In genomic region chr12:67193705-67194104, GRCh38 we compare ENCODE assay signal across 9 cellular contexts.
DNase-seq lines count a peak whose midpoint lies in the region; TF ChIP-seq lines count a peak whose summit lies in the region.
"Had no signal": no experiment of that assay in that cellular context is flagged by ENCODE, and none has a peak within 500 bp of the region (broad histone marks: within the 10 kb centered on the region; RNA-seq: fewer than 3 reads in every experiment).

No MANE protein-coding gene starts in this region.

- H3K27ac ChIP-seq in mammary epithelial cell (ENCODE audit: insufficient read depth, low read depth, low read length) = no peak overlapping the region
- H3K27ac ChIP-seq in neuronal stem cell (replicated peaks; ENCODE audit: low read length) = no peak overlapping the region
- H3K27ac ChIP-seq: VCaP had no signal

- no peak overlapping the region for H2BK15ac ChIP-seq in neuronal stem cell (ENCODE audit: low read length)

- H3K4ac ChIP-seq in neuronal stem cell (ENCODE audit: low read length) = no peak overlapping the region

- DNase-seq in GM12865 (ENCODE audit: low read depth) = peak; percentile 49
- peak; percentile 16 for DNase-seq in MV-4-11 (lab: John Stamatoyannopoulos, UW)
- DNase-seq in mammary epithelial cell = peak; percentile 26
- peak; percentile 62 for DNase-seq in neuronal stem cell (ENCODE audit: low spot score)
- no peak for DNase-seq in nucleus accumbens (lab: John Stamatoyannopoulos, UW)
- DNase-seq in SK-N-DZ (ENCODE audit: low spot score) = no peak
- DNase-seq in cortex of kidney (lab: John Stamatoyannopoulos, UW) = no peak
- no peak for DNase-seq in NCI-H2029 (lab: John Stamatoyannopoulos, UW)

- H4K8ac ChIP-seq in neuronal stem cell (ENCODE audit: low read depth, low read length) = no peak overlapping the region

- H3K9me3 ChIP-seq in mammary epithelial cell (replicated peaks; ENCODE audit: insufficient read depth, low read length) = no peaks in the 10 kb centered on the region
- no peaks in the 10 kb centered on the region for H3K9me3 ChIP-seq in neuronal stem cell (replicated peaks in 1 of 2; ENCODE audit: control insufficient read depth in 2 of 2, insufficient read depth in 1 of 2, low read depth in 1 of 2, low read length in 2 of 2)

- H2AK5ac ChIP-seq in neuronal stem cell (ENCODE audit: low read depth, low read length) = no peak overlapping the region

- H2AFZ ChIP-seq in mammary epithelial cell (ENCODE audit: low read depth, low read length) (no peak overlapping the region), neuronal stem cell (ENCODE audit: low read length) (no peak overlapping the region)

- H3K4me3 ChIP-seq in GM12865 (ENCODE audit: low read depth, low read length) (no peak overlapping the region), mammary epithelial cell (replicated peaks in 1 of 3; ENCODE audit: insufficient read depth in 1 of 3, low read depth in 2 of 3, low read length in 3 of 3) (no peak overlapping the region), neuronal stem cell (ENCODE audit: low read length in 2 of 2) (no peak overlapping the region)

- no peak overlapping the region for H2BK5ac ChIP-seq in neuronal stem cell (ENCODE audit: low read length)

- no peaks in the 10 kb centered on the region for H3K4me1 ChIP-seq in mammary epithelial cell (ENCODE audit: insufficient read depth, low read length)
- no peaks in the 10 kb centered on the region for H3K4me1 ChIP-seq in neuronal stem cell (ENCODE audit: control insufficient read depth in 2 of 2, insufficient read depth in 1 of 2, low read depth in 1 of 2, low read length in 2 of 2)

- no peaks in the 10 kb centered on the region for H4K20me1 ChIP-seq in mammary epithelial cell (ENCODE audit: insufficient read depth, low read length)

- no peak overlapping the region for H2BK12ac ChIP-seq in neuronal stem cell (ENCODE audit: low read length)

- no peak overlapping the region for H3K9ac ChIP-seq in mammary epithelial cell (ENCODE audit: insufficient read depth, low read length)
- no peak overlapping the region for H3K9ac ChIP-seq in neuronal stem cell (ENCODE audit: low read depth, low read length, poor library complexity)

- no peak overlapping the region for H3K14ac ChIP-seq in neuronal stem cell (ENCODE audit: low read length)

- intact Hi-C loops in mammary epithelial cell (cut with micrococcal nuclease) = no loop called here

- no peak overlapping the region for H3K23ac ChIP-seq in neuronal stem cell (ENCODE audit: low read depth, low read length, poor library complexity)

- TF ChIP-seq CTCF in GM12865 (IDR thresholded peaks at IDR 0.05; ENCODE audit: insufficient read depth, low read depth, low read length, missing control alignments) = no peak
- no peak for TF ChIP-seq CTCF in mammary epithelial cell (conservative IDR thresholded peaks at IDR 0.05 in 1 of 2, IDR thresholded peaks at IDR 0.05 in 1 of 2; ENCODE audit: extremely low read depth in 1 of 2, insufficient read depth in 1 of 2, low read depth in 1 of 2, low read length in 2 of 2)

- H3K27me3 ChIP-seq in mammary epithelial cell (ENCODE audit: insufficient read depth, low read length) (peaks cover 3% of the 10 kb centered on the region), neuronal stem cell (ENCODE audit: control insufficient read depth in 3 of 3, insufficient read depth in 3 of 3, low read depth in 1 of 3, low read length in 3 of 3) (peaks cover 0 to 5% (median 0%) of the 10 kb centered on the region in 3 experiments)

- CTCF ChIA-PET in mammary epithelial cell (lab: Charles Lee; ENCODE audit: low non-redundant PET) = no interaction called here

- in situ Hi-C loops in mammary epithelial cell (cut with MboI; ENCODE audit: low sequenced_read_pairs in 2 of 2) = no loop called here

- BruUV-seq in mammary epithelial cell (replicated peaks; lab: Mats Ljungman, UMichigan) = no TSS peak

- H3K79me2 ChIP-seq in mammary epithelial cell (ENCODE audit: insufficient read depth, low read length) = no peaks in the 10 kb centered on the region

- H3K18ac ChIP-seq in neuronal stem cell (ENCODE audit: low read length) = no peak overlapping the region

- H2BK120ac ChIP-seq in neuronal stem cell (ENCODE audit: low read depth, low read length) = no peak overlapping the region

- H3K4me2 ChIP-seq in mammary epithelial cell (ENCODE audit: insufficient read depth, low read depth, low read length) (no peak overlapping the region), neuronal stem cell (ENCODE audit: insufficient read depth, low read length, poor library complexity, severe bottlenecking) (no peak overlapping the region)

- dilution Hi-C loops in mammary epithelial cell (cut with HindIII; ENCODE audit: low sequenced_read_pairs) = no loop called here

- H3K36me3 ChIP-seq in mammary epithelial cell (ENCODE audit: insufficient read depth, low read length) (no peaks in the 10 kb centered on the region), neuronal stem cell (replicated peaks in 1 of 2; ENCODE audit: control insufficient read depth in 2 of 2, insufficient read depth in 2 of 2, low read length in 2 of 2) (no peaks in the 10 kb centered on the region)

- no peak overlapping the region for H4K91ac ChIP-seq in neuronal stem cell (ENCODE audit: low read depth, low read length, poor library complexity)

- no peaks in the 10 kb centered on the region for H3K79me1 ChIP-seq in neuronal stem cell (ENCODE audit: low read depth, low read length)

Comparison
In these comparisons a context has a peak if more than half of its experiments do, and no peak if none do; other contexts are left out.
1. DNase-seq: peak in GM12865 (single experiment), MV-4-11 (single experiment), mammary epithelial cell (single experiment) and neuronal stem cell (single experiment); none in nucleus accumbens (0 of 56), SK-N-DZ (single experiment), cortex of kidney (single experiment) and NCI-H2029 (single experiment).